ENCODE assay signal across 10 cellular contexts in genomic region chr2:177243073-177243472, GRCh38. TPM values are rescaled to one million over a fixed set of nuclear protein-coding genes. Genes with fewer than 3 reads are reported as not detected.
DNase-seq lines count a peak whose midpoint lies in the region; ATAC-seq and TF ChIP-seq lines count a peak whose summit lies in the region.
"Had no signal": no experiment of that assay in that cellular context is flagged by ENCODE, and none has a peak within 500 bp of the region (broad histone marks: within the 10 kb centered on the region; RNA-seq: fewer than 3 reads in every experiment).

No MANE protein-coding gene starts in this region.

- H3K9me3 ChIP-seq in CD8-positive, alpha-beta T cell (ENCODE audit: low read length) = no peaks in the 10 kb centered on the region

- TF ChIP-seq CTCF in CD8-positive, alpha-beta T cell (IDR thresholded peaks at IDR 0.05) = no peak
- TF ChIP-seq CTCF in WI38 (IDR thresholded peaks at IDR 0.05; ENCODE audit: low read depth, low read length) (no peak), fibroblast of the aortic adventitia (IDR thresholded peaks at IDR 0.05; ENCODE audit: insufficient read depth, low read length) (no peak)

- ATAC-seq in CD8-positive, alpha-beta T cell = no peak
- ATAC-seq in HG03354 (IDR thresholded peaks at IDR 0.05; ENCODE audit: poor library complexity, severe bottlenecking, unreplicated experiment) (no peak), GM21381 (IDR thresholded peaks at IDR 0.05; ENCODE audit: unreplicated experiment) (no peak)

- CTCF ChIA-PET in CD8-positive, alpha-beta T cell (lab: Charles Lee) = interaction anchor here (1.2 kb wide), 1 partner anchor 78 kb away, joined by 3 read pairs; no protein-coding TSS in a partner anchor

- POLR2A ChIA-PET in CD8-positive, alpha-beta T cell (lab: Charles Lee) = no interaction called here

- intact Hi-C loops in CD8-positive, alpha-beta T cell (cut with DNase I, micrococcal nuclease) = no loop called here

- peak overlapping the region; percentile 23 for H3K4me3 Mint-ChIP-seq in CD8-positive, alpha-beta T cell

- H3K27ac Mint-ChIP-seq in CD8-positive, alpha-beta T cell = peak overlapping the region; percentile 68

- peaks cover 29% of the 10 kb centered on the region for H3K36me3 Mint-ChIP-seq in CD8-positive, alpha-beta T cell

- H3K4me1 ChIP-seq in CD8-positive, alpha-beta T cell (ENCODE audit: insufficient read depth, low read length) = peaks cover 72% of the 10 kb centered on the region

- H3K36me3 ChIP-seq in CD8-positive, alpha-beta T cell (ENCODE audit: insufficient read depth, low read length) = no peaks in the 10 kb centered on the region

- H3K27ac ChIP-seq in CD8-positive, alpha-beta T cell (ENCODE audit: low read depth, low read length) = no peak overlapping the region

- H3K27me3 Mint-ChIP-seq in CD8-positive, alpha-beta T cell (ENCODE audit: low read depth) = no peaks in the 10 kb centered on the region

- H3K4me1 Mint-ChIP-seq in CD8-positive, alpha-beta T cell (ENCODE audit: low read depth) = peaks cover 86% of the 10 kb centered on the region

- no peaks in the 10 kb centered on the region for H3K9me3 Mint-ChIP-seq in CD8-positive, alpha-beta T cell

- no peak for DNase-seq in CD8-positive, alpha-beta T cell
- DNase-seq in fibroblast of the aortic adventitia (ENCODE audit: low read depth) = no peak
- DNase-seq in skeletal muscle cell (ENCODE audit: low read depth) = no peak
- no peak for DNase-seq in C1 segment of cervical spinal cord (lab: John Stamatoyannopoulos, UW)
- DNase-seq in NCI-H2171 treated with DMSO at 0.1 percent for 48 hours (lab: John Stamatoyannopoulos, UW) = no peak
- DNase-seq: NCI-H1694; stimulated activated CD4-positive, alpha-beta T cell treated with anti-CD3 and anti-CD28 coated beads, Interleukin-4, amount 100 ng/mL, for 4 hours had no signal

- H3K27me3 ChIP-seq in CD8-positive, alpha-beta T cell (ENCODE audit: insufficient read depth, low read length) = no peaks in the 10 kb centered on the region

- H3K4me3 ChIP-seq in CD8-positive, alpha-beta T cell (ENCODE audit: low read depth, low read length) = no peak overlapping the region
- peak overlapping the region; percentile 25 for H3K4me3 ChIP-seq in WI38 (ENCODE audit: low read depth, low read length)
- H3K4me3 ChIP-seq in fibroblast of the aortic adventitia (ENCODE audit: low read depth, low read length) = peak overlapping the region; percentile 29
- peak overlapping the region; percentile 17 for H3K4me3 ChIP-seq in skeletal muscle cell (ENCODE audit: low read depth, low read length)

RNA-seq across cellular contexts. Expression of gene NFE2L2, which starts 21.5 kb away (rescaled TPM):
- 10 to 100 TPM; 81.7 to 88.7 TPM for total RNA-seq in CD8-positive, alpha-beta T cell
- 121 and 127 TPM in 2 replicates for total RNA-seq in fibroblast of the aortic adventitia (ENCODE audit: low replicate concordance)

RNA-seq across cellular contexts. Expression of gene HNRNPA3, which starts 30.5 kb away (rescaled TPM):
- total RNA-seq in CD8-positive, alpha-beta T cell = 100 to 1,000 TPM; 144 to 160 TPM
- 43.7 and 62.2 TPM in 2 replicates for total RNA-seq in fibroblast of the aortic adventitia (ENCODE audit: low replicate concordance)
